ENCODE assay signal across 8 cellular contexts in genomic region chr17:7484964-7485377, GRCh38. TPM values are rescaled to one million over a fixed set of nuclear protein-coding genes. Genes with fewer than 3 reads are reported as not detected.
DNase-seq lines count a peak whose midpoint lies in the region; ATAC-seq and TF ChIP-seq lines count a peak whose summit lies in the region.

No MANE protein-coding gene starts in this region.

- TF ChIP-seq CTCF in foreskin keratinocyte (conservative IDR thresholded peaks at IDR 0.05), result no peak

- H3K9me3 Mint-ChIP-seq in stimulated activated memory B cell treated with anti-CD40 and anti-IgM and Interleukin-4, amounts not matched to agents 10 μg/mL and 1 μg/mL and 100 μg/mL, for 72 hours, result no peaks in the 10 kb centered on the region

- H3K27me3 Mint-ChIP-seq in stimulated activated memory B cell treated with anti-CD40 and anti-IgM and Interleukin-4, amounts not matched to agents 10 μg/mL and 1 μg/mL and 100 μg/mL, for 72 hours, result no peaks in the 10 kb centered on the region

- DNase-seq in DMS53 (lab: John Stamatoyannopoulos, UW), result peak; percentile 77
- no peak for DNase-seq in DMS53 treated with DMSO at 0.1 percent for 48 hours (lab: John Stamatoyannopoulos, UW; ENCODE audit: unreplicated experiment)
- DNase-seq in SJCRH30, result no peak
- no peak for DNase-seq in foreskin keratinocyte
- DNase-seq in cerebellar cortex (ENCODE audit: low spot score), result no peak

- H3K27ac ChIP-seq in SJCRH30, result peak overlapping the region; percentile 98
- peak overlapping the region; percentile 98 for H3K27ac ChIP-seq in foreskin keratinocyte

- H3K4me3 Mint-ChIP-seq in stimulated activated memory B cell treated with anti-CD40 and anti-IgM and Interleukin-4, amounts not matched to agents 10 μg/mL and 1 μg/mL and 100 μg/mL, for 72 hours, result peak overlapping the region; percentile 99

- H3K4me1 ChIP-seq in SJCRH30, result no peaks in the 10 kb centered on the region
- peaks cover 7% of the 10 kb centered on the region for H3K4me1 ChIP-seq in foreskin keratinocyte

- H3K27me3 ChIP-seq in SJCRH30 (no peaks in the 10 kb centered on the region), foreskin keratinocyte (no peaks in the 10 kb centered on the region)

- H3K4me3 ChIP-seq in SJCRH30, result peak overlapping the region; percentile 65

- no peak for ATAC-seq in foreskin keratinocyte
- no peak for ATAC-seq in stimulated activated memory B cell treated with anti-CD40 and anti-IgM and Interleukin-4, amounts not matched to agents 10 μg/mL and 1 μg/mL and 100 μg/mL, for 72 hours
- no peak for ATAC-seq in HG03460 (IDR thresholded peaks at IDR 0.05; ENCODE audit: unreplicated experiment)
- ATAC-seq in GM21737 (IDR thresholded peaks at IDR 0.05; ENCODE audit: unreplicated experiment), result no peak

- peaks cover 79% of the 10 kb centered on the region for H3K4me1 Mint-ChIP-seq in stimulated activated memory B cell treated with anti-CD40 and anti-IgM and Interleukin-4, amounts not matched to agents 10 μg/mL and 1 μg/mL and 100 μg/mL, for 72 hours

- peaks cover 5% of the 10 kb centered on the region; the same call in 1 of the 2 replicates for H3K36me3 ChIP-seq in SJCRH30

- H3K9me3 ChIP-seq in SJCRH30 (replicated peaks), result no peaks in the 10 kb centered on the region

- H3K36me3 Mint-ChIP-seq in stimulated activated memory B cell treated with anti-CD40 and anti-IgM and Interleukin-4, amounts not matched to agents 10 μg/mL and 1 μg/mL and 100 μg/mL, for 72 hours, result peaks cover 9% of the 10 kb centered on the region

- H3K27ac Mint-ChIP-seq in stimulated activated memory B cell treated with anti-CD40 and anti-IgM and Interleukin-4, amounts not matched to agents 10 μg/mL and 1 μg/mL and 100 μg/mL, for 72 hours, result peak overlapping the region; percentile 100

RNA-seq across cellular contexts. Expression of gene POLR2A, which starts 0.8 kb away (rescaled TPM):
- 27.7 and 32.0 TPM in 2 replicates for total RNA-seq in SJCRH30 (2014; rRNA removed; shearing (Covaris generic))
- total RNA-seq in foreskin keratinocyte, result 54.5 and 55.1 TPM in 2 replicates
- 20.2 and 23.9 TPM in 2 replicates for polyA plus RNA-seq in foreskin keratinocyte

RNA-seq across cellular contexts. Expression of gene SLC35G6, which starts 3.7 kb away (rescaled TPM):
- total RNA-seq in SJCRH30 (2014; rRNA removed; shearing (Covaris generic)), result not detected in 2 replicates
- total RNA-seq in foreskin keratinocyte, result not detected in 2 replicates
- polyA plus RNA-seq in foreskin keratinocyte, result not detected in 2 replicates

RNA-seq across cellular contexts. Expression of gene ZBTB4, which starts 5.5 kb away (rescaled TPM):
- total RNA-seq in SJCRH30 (2014; rRNA removed; shearing (Covaris generic)), result 4.7 and 5.3 TPM in 2 replicates
- total RNA-seq in foreskin keratinocyte, result 33.7 and 37.9 TPM in 2 replicates
- 17.1 and 18.5 TPM in 2 replicates for polyA plus RNA-seq in foreskin keratinocyte

RNA-seq across cellular contexts. Expression of gene CHRNB1, which starts 40.1 kb away (rescaled TPM):
- 33.3 and 36.9 TPM in 2 replicates for total RNA-seq in SJCRH30 (2014; rRNA removed; shearing (Covaris generic))
- 28.6 and 31.2 TPM in 2 replicates for total RNA-seq in foreskin keratinocyte
- 30.7 and 37.8 TPM in 2 replicates for polyA plus RNA-seq in foreskin keratinocyte

RNA-seq across cellular contexts. Expression of gene FGF11, which starts 45.7 kb away (rescaled TPM):
- total RNA-seq in SJCRH30 (2014; rRNA removed; shearing (Covaris generic)), result 4.0 and 5.0 TPM in 2 replicates
- total RNA-seq in foreskin keratinocyte, result 15.5 and 16.9 TPM in 2 replicates
- polyA plus RNA-seq in foreskin keratinocyte, result 13.4 and 14.3 TPM in 2 replicates
